Comparison of ENCODE assay signal across 28 cellular contexts in the genomic region with DNA sequence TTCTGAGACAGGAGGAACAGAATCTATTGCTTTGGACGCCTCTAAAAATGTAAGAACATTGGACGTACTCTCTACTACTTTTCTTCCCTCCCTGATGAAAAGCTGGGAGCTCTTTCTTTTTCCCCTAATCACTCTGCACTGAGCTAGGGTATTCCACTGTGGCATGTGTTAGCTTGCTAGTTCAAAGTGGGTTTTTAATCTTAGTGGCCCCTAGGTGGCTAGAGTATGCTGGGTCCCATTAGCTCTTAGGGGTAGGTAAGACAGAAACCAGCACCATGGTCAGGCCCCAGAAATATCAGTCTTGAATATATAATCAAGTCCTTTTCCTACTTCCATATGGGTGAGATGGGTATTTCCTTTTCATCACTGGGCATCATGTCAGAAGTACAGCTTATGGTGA.
"Had no signal": no experiment of that assay in that cellular context is flagged by ENCODE, and none has a peak within 500 bp of the region (broad histone marks: within the 10 kb centered on the region; RNA-seq: fewer than 3 reads in every experiment).

No MANE protein-coding gene starts in this region.

- H3K27me3 Mint-ChIP-seq: naive B cell; progenitor cell of endocrine pancreas; stimulated activated memory B cell treated with anti-CD40 and anti-IgM and Interleukin-4, amounts not matched to agents 10 μg/mL and 1 μg/mL and 100 μg/mL, for 72 hours had no signal

- H3K36me3 ChIP-seq: heart right ventricle, left lung, lower lobe of right lung, ovary, right atrium auricular region, right lobe of liver, stomach, thoracic aorta, tibial artery, uterus had no signal

- H3K4me1 Mint-ChIP-seq: mesothelial cell of epicardium; naive B cell; natural killer cell; nephron progenitor cell; stimulated activated memory B cell treated with anti-CD40 and anti-IgM and Interleukin-4, amounts not matched to agents 10 μg/mL and 1 μg/mL and 100 μg/mL, for 72 hours had no signal

- ATAC-seq: heart right ventricle; left colon; left lung; lower lobe of right lung; natural killer cell; right lobe of liver; stimulated activated memory B cell treated with anti-CD40 and anti-IgM and Interleukin-4, amounts not matched to agents 10 μg/mL and 1 μg/mL and 100 μg/mL, for 72 hours; stimulated activated naive CD8-positive, alpha-beta T cell treated with anti-CD3 and anti-CD28 coated beads, Interleukin-15, Interleukin-2, amounts not matched to agents 100 U/mL and 50 U/mL, for 24 hours had no signal

- H3K4me1 ChIP-seq: heart right ventricle, left lung, lower lobe of right lung, right atrium auricular region, right lobe of liver, stomach, tibial artery, uterus had no signal

- H3K27ac Mint-ChIP-seq: mesothelial cell of epicardium; naive B cell; natural killer cell; nephron progenitor cell; progenitor cell of endocrine pancreas; stimulated activated memory B cell treated with anti-CD40 and anti-IgM and Interleukin-4, amounts not matched to agents 10 μg/mL and 1 μg/mL and 100 μg/mL, for 72 hours had no signal

- H3K4me3 Mint-ChIP-seq: mesothelial cell of epicardium; naive B cell; natural killer cell; nephron progenitor cell; stimulated activated memory B cell treated with anti-CD40 and anti-IgM and Interleukin-4, amounts not matched to agents 10 μg/mL and 1 μg/mL and 100 μg/mL, for 72 hours had no signal

- H3K9me3 Mint-ChIP-seq: nephron progenitor cell had no signal

- H2AFZ ChIP-seq: hepatocyte had no signal

- H3K36me3 Mint-ChIP-seq: mesothelial cell of epicardium; naive B cell; stimulated activated memory B cell treated with anti-CD40 and anti-IgM and Interleukin-4, amounts not matched to agents 10 μg/mL and 1 μg/mL and 100 μg/mL, for 72 hours had no signal

- DNase-seq: heart right ventricle; kidney glomerular epithelial cell; left colon; left lung; lower lobe of right lung; mammary epithelial cell; mesenchymal stem cell; naive B cell; natural killer cell; nephron progenitor cell; ovary; right lobe of liver; stimulated activated CD4-positive, alpha-beta T cell treated with anti-CD3 and anti-CD28 coated beads, Interleukin-1b, Interleukin-23, amount 100 ng/mL, for 48 hours; stimulated activated CD4-positive, alpha-beta T cell treated with anti-CD3 and anti-CD28 coated beads, Interleukin-2, amount 100 ng/mL, for 48 hours; stimulated activated CD4-positive, alpha-beta T cell treated with anti-CD3 and anti-CD28 coated beads, Interleukin-4, amount 100 ng/mL, for 4 hours; stimulated activated CD8-positive, alpha-beta memory T cell treated with anti-CD3 and anti-CD28 coated beads, Interleukin-4, amount 100 ng/mL, for 48 hours; stimulated activated naive CD8-positive, alpha-beta T cell treated with anti-CD3 and anti-CD28 coated beads, Interleukin-15, Interleukin-2, amounts not matched to agents 100 U/mL and 50 U/mL, for 24 hours; stomach; tibial artery; trophoblast cell; uterus had no signal

- H3K9me3 ChIP-seq: left lung, lower lobe of right lung, ovary, right atrium auricular region, right lobe of liver, stomach, thoracic aorta, tibial artery, uterus had no signal

- H3K27me3 ChIP-seq: heart right ventricle, hepatocyte, left lung, ovary, right atrium auricular region, right lobe of liver, stomach, tibial artery, uterus had no signal

- H3K4me3 ChIP-seq: heart right ventricle, hepatocyte, left lung, lower lobe of right lung, ovary, right atrium auricular region, right lobe of liver, smooth muscle cell, stomach, thoracic aorta, tibial artery, uterus had no signal

- H3K27ac ChIP-seq: heart right ventricle, hepatocyte, left lung, lower lobe of right lung, ovary, right atrium auricular region, right lobe of liver, stomach, thoracic aorta, tibial artery, uterus had no signal

- H3K4me2 ChIP-seq: hepatocyte, smooth muscle cell had no signal

- H3K79me2 ChIP-seq: hepatocyte had no signal
